ENCODE assay signal across 16 cellular contexts in genomic region chr4:35725131-35725530, GRCh38.
A peak's percentile ranks its signal among the peaks of the same experiment; 100 is the strongest.
DNase-seq lines count a peak whose midpoint lies in the region; ATAC-seq, FAIRE-seq and TF ChIP-seq lines count a peak whose summit lies in the region.
"Had no signal": no experiment of that assay in that cellular context is flagged by ENCODE, and none has a peak within 500 bp of the region (broad histone marks: within the 10 kb centered on the region; RNA-seq: fewer than 3 reads in every experiment).

No MANE protein-coding gene starts in this region.

- ATAC-seq in HG02981 (IDR thresholded peaks at IDR 0.05; ENCODE audit: unreplicated experiment), result peak; percentile 72
- peak; percentile 78 for ATAC-seq in HepG2
- no peak for ATAC-seq in GM18858 (IDR thresholded peaks at IDR 0.05; ENCODE audit: unreplicated experiment)

- H3K27me3 ChIP-seq in HepG2 (ENCODE audit: control insufficient read depth in 1 of 2, insufficient read depth in 2 of 2, low read length in 2 of 2), result no peaks in the 10 kb centered on the region
- H3K27me3 ChIP-seq: esophagus squamous epithelium, neutrophil had no signal

- no peaks in the 10 kb centered on the region for H3K9me3 ChIP-seq in HepG2 (ENCODE audit: low read length)
- H3K9me3 ChIP-seq: esophagus squamous epithelium, neutrophil had no signal

- FAIRE-seq in HepG2 (lab: Jason Lieb, UNC) (no peak), GM12891 (lab: Jason Lieb, UNC) (no peak)
- FAIRE-seq: RCC 7860 had no signal

- BruUV-seq in HepG2 (replicated peaks; lab: Mats Ljungman, UMichigan), result no TSS peak

- POLR2A ChIA-PET in HepG2 (lab: Yijun Ruan, JAX), result no interaction called here

- TF ChIP-seq POLR2A in HepG2 (IDR thresholded peaks at IDR 0.05; ENCODE audit: insufficient read depth in 1 of 2, low read depth in 2 of 2, low read length in 2 of 2) (no peak), GM12891 (IDR thresholded peaks at IDR 0.05; ENCODE audit: low read depth, low read length) (no peak)

- TF ChIP-seq EP300 in HepG2 (IDR thresholded peaks at IDR 0.05; ENCODE audit: low read depth in 2 of 2, low read length in 2 of 2), result no peak
- TF ChIP-seq EP300 in HepG2 (CRISPR knock-in tag; IDR thresholded peaks at IDR 0.05; ENCODE audit: borderline replicate concordance), result no peak

- in situ Hi-C loops in GM13977 (cut with MboI; ENCODE audit: low pct_unique_long_range_greater_than_20kb, low sequenced_read_pairs, unreplicated experiment), result no loop called here
- in situ Hi-C loops in HepG2 (cut with HindIII; ENCODE audit: extremely low pct_ligation_motif_present, low pct_unique_long_range_greater_than_20kb), result no loop called here

- H3K4me1 ChIP-seq in HepG2 (ENCODE audit: insufficient read depth, low read length), result peaks cover 6% of the 10 kb centered on the region; the same call in 1 of the 2 replicates
- H3K4me1 ChIP-seq: esophagus squamous epithelium had no signal

- 70% methylated on average over 1 of the region's 1 CpG for WGBS in HepG2 (ENCODE audit: low lambda C conversion rate)

- H3K4me3 ChIP-seq in HepG2 (replicated peaks in 1 of 3; ENCODE audit: insufficient read depth in 1 of 3, low read depth in 2 of 3, low read length in 3 of 3), result no peak overlapping the region
- no peak overlapping the region for H3K4me3 ChIP-seq in foreskin fibroblast (ENCODE audit: low read depth in 1 of 2, low read length in 2 of 2)
- H3K4me3 ChIP-seq: esophagus squamous epithelium, smooth muscle cell had no signal

- no peaks in the 10 kb centered on the region for H3K36me3 ChIP-seq in HepG2 (replicated peaks in 1 of 2; ENCODE audit: control insufficient read depth in 1 of 2, insufficient read depth in 2 of 2, low read length in 2 of 2)
- H3K36me3 ChIP-seq: esophagus squamous epithelium, neutrophil had no signal

- no peak overlapping the region for H3K9ac ChIP-seq in HepG2 (ENCODE audit: insufficient read depth, low read depth, low read length)

- H3K27ac ChIP-seq in HepG2 (ENCODE audit: extremely low read length, insufficient read depth, low read length), result no peak overlapping the region
- H3K27ac ChIP-seq: esophagus squamous epithelium, neutrophil had no signal

- CTCF ChIA-PET in HepG2 (lab: Yijun Ruan, JAX; ENCODE audit: low intra/inter-chr PET ratio, low total read pairs), result no interaction called here

- intact Hi-C loops in HepG2 (cut with micrococcal nuclease; ENCODE audit: unreplicated experiment), result loop anchor here (1.0 kb wide), 1 partner anchor 183 kb away; no protein-coding TSS in a partner anchor

- H4K20me1 ChIP-seq in HepG2 (ENCODE audit: insufficient read depth, low read length), result no peaks in the 10 kb centered on the region

- no peaks in the 10 kb centered on the region for H3K79me2 ChIP-seq in HepG2 (ENCODE audit: insufficient read depth, low read length)

- TF ChIP-seq RAD21 in HepG2 (CRISPR knock-in tag; IDR thresholded peaks at IDR 0.05), result no peak

- H3K4me2 ChIP-seq in HepG2 (ENCODE audit: low read depth, low read length), result no peak overlapping the region
- H3K4me2 ChIP-seq: smooth muscle cell had no signal

- TF ChIP-seq CTCF in GM13977 (IDR thresholded peaks at IDR 0.05; ENCODE audit: extremely low read depth, insufficient read depth, missing control alignments) (peak; percentile 37), HepG2 (CRISPR knock-in tag; IDR thresholded peaks at IDR 0.05) (peak; percentile 46; the same call in 1 of the 2 replicates), foreskin fibroblast (IDR thresholded peaks at IDR 0.05; ENCODE audit: low read depth, low read length) (no peak)

- H2AFZ ChIP-seq in HepG2 (ENCODE audit: low read length), result no peak overlapping the region

- DNase-seq in GM13977 (ENCODE audit: low spot score) (peak; percentile 4), OCI-M1 (lab: John Stamatoyannopoulos, UW) (peak; percentile 34), HepG2 (ENCODE audit: low spot score) (peak; percentile 22), NCI-H2107 (lab: John Stamatoyannopoulos, UW) (no peak), foreskin fibroblast (no peak), GM12891 (ENCODE audit: insufficient read length, low spot score) (no peak)
- DNase-seq: activated CD4-positive, alpha-beta T cell treated with anti-CD3 and anti-CD28 coated beads, Interleukin-2, amount 50 U/mL, for 1 hour; CD8-positive, alpha-beta memory T cell; esophagus squamous epithelium; mesenchymal stem cell; NCI-H2171 treated with DMSO at 0.1 percent for 48 hours had no signal

TF ChIP-seq in HepG2, 621 proteins besides CTCF, POLR2A, EP300 and RAD21 (continues in another document):
- no peak for TF ChIP-seq ZNF782 (CRISPR knock-in tag; IDR thresholded peaks at IDR 0.05; ENCODE audit: borderline replicate concordance)
- TF ChIP-seq CERS6 (CRISPR knock-in tag; IDR thresholded peaks at IDR 0.05), result no peak
- TF ChIP-seq ZMAT5 (CRISPR knock-in tag; IDR thresholded peaks at IDR 0.05; ENCODE audit: borderline replicate concordance, low read depth), result no peak
- peak; percentile 43 for TF ChIP-seq STAG1 (CRISPR knock-in tag; IDR thresholded peaks at IDR 0.05)
- no peak for TF ChIP-seq HIVEP1 (CRISPR knock-in tag; IDR thresholded peaks at IDR 0.05)
- no peak for TF ChIP-seq ZNF607 (CRISPR knock-in tag; IDR thresholded peaks at IDR 0.05; ENCODE audit: borderline replicate concordance)
- no peak for TF ChIP-seq TFDP1 (CRISPR knock-in tag; IDR thresholded peaks at IDR 0.05; ENCODE audit: borderline replicate concordance)
- TF ChIP-seq HNF4A (CRISPR knock-in tag; IDR thresholded peaks at IDR 0.05), result no peak
- no peak for TF ChIP-seq RARG (CRISPR knock-in tag; IDR thresholded peaks at IDR 0.05; ENCODE audit: low read depth)
- TF ChIP-seq SMC3 (IDR thresholded peaks at IDR 0.05; ENCODE audit: low read length), result peak; percentile 34; the same call in 1 of the 2 replicates

TF ChIP-seq in GM12891, 5 proteins besides CTCF, POLR2A, EP300 and RAD21:
- TF ChIP-seq TAF1 (IDR thresholded peaks at IDR 0.05; ENCODE audit: low read depth, low read length), result no peak
- TF ChIP-seq POLR2AphosphoS5 (IDR thresholded peaks at IDR 0.05; ENCODE audit: low read depth, low read length), result no peak
- TF ChIP-seq SPI1 (IDR thresholded peaks at IDR 0.05; ENCODE audit: low read depth, low read length), result no peak
- TF ChIP-seq POU2F2 (IDR thresholded peaks at IDR 0.05; ENCODE audit: low read depth, low read length), result no peak

Comparison
In these comparisons a context has a peak if more than half of its experiments do, and no peak if none do; other contexts are left out.
1. DNase-seq: peak in GM13977 (single experiment), OCI-M1 (single experiment) and HepG2 (single experiment); none in NCI-H2107 (single experiment), foreskin fibroblast (0 of 2) and GM12891 (single experiment).